2 cellular contexts compared by ENCODE assay signal in the genomic region with DNA sequence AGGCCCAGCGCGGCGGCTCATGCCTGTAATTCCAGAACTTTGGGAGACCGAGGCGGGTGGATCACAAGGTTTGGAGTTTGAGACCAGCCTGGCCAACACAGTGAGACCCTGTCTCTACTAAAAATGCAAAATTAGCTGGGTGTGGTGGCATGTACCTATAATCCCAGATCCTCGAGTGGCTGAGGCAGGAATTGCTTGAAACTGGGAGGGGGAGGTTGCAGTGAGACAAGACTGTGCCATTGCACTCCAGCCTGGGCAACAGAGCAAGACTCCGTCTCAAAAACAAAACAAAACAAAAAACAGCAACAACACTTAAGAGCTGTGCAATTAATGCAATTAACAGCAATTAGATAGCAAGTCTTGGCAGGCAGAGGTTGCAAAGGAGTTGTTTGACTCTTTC.
TF ChIP-seq lines count a peak whose summit lies in the region.

No MANE protein-coding gene starts in this region.

TF ChIP-seq in HEK293, 187 proteins besides CTCF, POLR2A, EP300 and RAD21:
- TF ChIP-seq ZNF121 (tag by site-specific recombination; IDR thresholded peaks at IDR 0.05): peak; percentile 100

TF ChIP-seq in HepG2, 621 proteins besides CTCF, POLR2A, EP300 and RAD21:
- TF ChIP-seq ZNF121 (CRISPR knock-in tag; IDR thresholded peaks at IDR 0.05): peak; percentile 52; the same call in 1 of the 2 replicates
